Comparison of ENCODE assay signal across 2 cellular contexts in the genomic region with DNA sequence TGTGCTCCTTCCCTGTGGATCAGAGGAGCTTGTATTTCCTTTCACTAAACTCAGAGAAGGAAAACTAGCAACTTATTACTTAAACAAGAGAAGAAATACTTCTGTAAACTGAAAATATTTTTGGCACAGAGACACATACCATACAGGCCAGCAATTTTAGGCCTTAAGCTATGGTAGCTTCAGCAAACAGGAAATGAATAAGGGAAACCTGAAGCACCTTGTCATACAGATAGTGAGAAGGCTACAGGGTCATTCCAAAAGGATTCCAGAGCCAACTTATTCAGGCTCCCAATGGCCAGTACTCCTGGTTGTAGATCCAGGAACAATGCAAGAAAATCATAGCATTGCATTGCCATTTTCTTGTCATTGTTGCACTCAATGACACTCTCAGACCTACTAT.
TF ChIP-seq lines count a peak whose summit lies in the region.

No MANE protein-coding gene starts in this region.

TF ChIP-seq in SK-N-SH treated with all-trans-retinoic acid at 6 μM for 48 hours, 23 proteins besides CTCF, POLR2A, EP300 and RAD21 (continued from another document):
- TF ChIP-seq POU6F1 (CRISPR knock-in tag; IDR thresholded peaks at IDR 0.05; ENCODE audit: borderline replicate concordance, low read depth) (no peak), PATZ1 (CRISPR knock-in tag; IDR thresholded peaks at IDR 0.05; ENCODE audit: borderline replicate concordance) (no peak), ZNF565 (CRISPR knock-in tag; conservative IDR thresholded peaks at IDR 0.05; ENCODE audit: low read depth) (no peak), PPARA (CRISPR knock-in tag; IDR thresholded peaks at IDR 0.05; ENCODE audit: borderline replicate concordance) (no peak), CSRNP3 (CRISPR knock-in tag; IDR thresholded peaks at IDR 0.05) (no peak), RARB (CRISPR knock-in tag; IDR thresholded peaks at IDR 0.05) (no peak), GLIS3 (CRISPR knock-in tag; IDR thresholded peaks at IDR 0.05) (no peak), OSR1 (CRISPR knock-in tag; IDR thresholded peaks at IDR 0.05) (no peak), CREB5 (CRISPR knock-in tag; IDR thresholded peaks at IDR 0.05; ENCODE audit: low read depth) (no peak), BACH2 (CRISPR knock-in tag; IDR thresholded peaks at IDR 0.05; ENCODE audit: borderline replicate concordance) (no peak), CSDC2 (CRISPR knock-in tag; IDR thresholded peaks at IDR 0.05) (no peak)
- TF ChIP-seq, protein P1, sequence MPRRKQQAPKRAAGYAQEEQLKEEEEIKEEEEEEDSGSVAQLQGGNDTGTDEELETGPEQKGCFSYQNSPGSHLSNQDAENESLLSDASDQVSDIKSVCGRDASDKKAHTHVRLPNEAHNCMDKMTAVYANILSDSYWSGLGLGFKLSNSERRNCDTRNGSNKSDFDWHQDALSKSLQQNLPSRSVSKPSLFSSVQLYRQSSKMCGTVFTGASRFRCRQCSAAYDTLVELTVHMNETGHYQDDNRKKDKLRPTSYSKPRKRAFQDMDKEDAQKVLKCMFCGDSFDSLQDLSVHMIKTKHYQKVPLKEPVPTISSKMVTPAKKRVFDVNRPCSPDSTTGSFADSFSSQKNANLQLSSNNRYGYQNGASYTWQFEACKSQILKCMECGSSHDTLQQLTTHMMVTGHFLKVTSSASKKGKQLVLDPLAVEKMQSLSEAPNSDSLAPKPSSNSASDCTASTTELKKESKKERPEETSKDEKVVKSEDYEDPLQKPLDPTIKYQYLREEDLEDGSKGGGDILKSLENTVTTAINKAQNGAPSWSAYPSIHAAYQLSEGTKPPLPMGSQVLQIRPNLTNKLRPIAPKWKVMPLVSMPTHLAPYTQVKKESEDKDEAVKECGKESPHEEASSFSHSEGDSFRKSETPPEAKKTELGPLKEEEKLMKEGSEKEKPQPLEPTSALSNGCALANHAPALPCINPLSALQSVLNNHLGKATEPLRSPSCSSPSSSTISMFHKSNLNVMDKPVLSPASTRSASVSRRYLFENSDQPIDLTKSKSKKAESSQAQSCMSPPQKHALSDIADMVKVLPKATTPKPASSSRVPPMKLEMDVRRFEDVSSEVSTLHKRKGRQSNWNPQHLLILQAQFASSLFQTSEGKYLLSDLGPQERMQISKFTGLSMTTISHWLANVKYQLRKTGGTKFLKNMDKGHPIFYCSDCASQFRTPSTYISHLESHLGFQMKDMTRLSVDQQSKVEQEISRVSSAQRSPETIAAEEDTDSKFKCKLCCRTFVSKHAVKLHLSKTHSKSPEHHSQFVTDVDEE (CRISPR knock-in tag; IDR thresholded peaks at IDR 0.05) = no peak

TF ChIP-seq in SK-N-SH, 30 proteins besides CTCF, POLR2A, EP300 and RAD21 (continued from another document):
- TF ChIP-seq ZBTB33 (IDR thresholded peaks at IDR 0.05; ENCODE audit: borderline replicate concordance, low read depth) (no peak), TAF1 (IDR thresholded peaks at IDR 0.05; ENCODE audit: borderline replicate concordance, low read depth, low read length) (no peak), FOSL2 (IDR thresholded peaks at IDR 0.05; ENCODE audit: borderline replicate concordance, low read depth) (no peak)
